In the genomic region with DNA sequence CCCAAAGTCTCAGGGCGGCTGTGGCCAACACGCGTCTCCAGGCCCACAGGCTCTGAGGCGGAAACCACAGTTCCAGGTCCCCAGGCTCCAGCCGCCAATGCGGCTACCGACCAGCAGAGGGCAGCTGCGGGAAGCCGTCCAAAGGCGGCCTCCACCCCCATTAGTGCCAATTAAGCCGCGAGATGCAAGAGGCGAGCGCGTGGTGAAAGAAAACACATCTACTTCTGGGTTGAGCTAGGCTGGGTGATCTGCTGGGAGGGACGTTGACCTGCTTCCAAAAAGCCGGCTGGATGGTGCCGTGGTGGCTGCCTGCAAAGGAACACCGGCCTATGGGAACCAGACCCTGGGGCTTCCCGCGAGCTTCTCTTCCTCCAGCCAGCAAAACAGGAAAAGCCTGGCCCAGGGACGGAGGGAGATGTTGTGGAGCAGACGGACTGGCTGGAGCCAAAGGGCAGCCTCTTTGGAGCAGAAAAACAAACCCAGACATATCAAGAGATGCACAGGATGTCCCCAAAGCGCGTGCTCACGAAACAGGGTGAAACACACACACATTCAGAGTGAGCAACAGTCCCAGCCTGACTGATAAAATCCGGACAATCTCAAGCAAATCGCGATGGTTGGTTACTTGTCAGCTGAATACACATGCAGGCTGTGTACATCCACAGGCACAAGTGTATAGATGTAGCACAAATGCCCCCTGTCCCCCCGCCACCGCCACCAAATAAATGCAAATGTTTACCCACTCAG, we compare ENCODE assay signal across 1 cellular context.
TF ChIP-seq lines count a peak whose summit lies in the region.

No MANE protein-coding gene starts in this region.

TF ChIP-seq in K562, 482 proteins besides CTCF, POLR2A, EP300 and RAD21 (continued from another document):
- TF ChIP-seq, protein P1, sequence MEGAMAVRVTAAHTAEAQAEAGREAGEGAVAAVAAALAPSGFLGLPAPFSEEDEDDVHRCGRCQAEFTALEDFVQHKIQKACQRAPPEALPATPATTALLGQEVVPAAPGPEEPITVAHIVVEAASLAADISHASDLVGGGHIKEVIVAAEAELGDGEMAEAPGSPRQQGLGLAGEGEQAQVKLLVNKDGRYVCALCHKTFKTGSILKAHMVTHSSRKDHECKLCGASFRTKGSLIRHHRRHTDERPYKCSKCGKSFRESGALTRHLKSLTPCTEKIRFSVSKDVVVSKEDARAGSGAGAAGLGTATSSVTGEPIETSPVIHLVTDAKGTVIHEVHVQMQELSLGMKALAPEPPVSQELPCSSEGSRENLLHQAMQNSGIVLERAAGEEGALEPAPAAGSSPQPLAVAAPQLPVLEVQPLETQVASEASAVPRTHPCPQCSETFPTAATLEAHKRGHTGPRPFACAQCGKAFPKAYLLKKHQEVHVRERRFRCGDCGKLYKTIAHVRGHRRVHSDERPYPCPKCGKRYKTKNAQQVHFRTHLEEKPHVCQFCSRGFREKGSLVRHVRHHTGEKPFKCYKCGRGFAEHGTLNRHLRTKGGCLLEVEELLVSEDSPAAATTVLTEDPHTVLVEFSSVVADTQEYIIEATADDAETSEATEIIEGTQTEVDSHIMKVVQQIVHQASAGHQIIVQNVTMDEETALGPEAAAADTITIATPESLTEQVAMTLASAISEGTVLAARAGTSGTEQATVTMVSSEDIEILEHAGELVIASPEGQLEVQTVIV (CRISPR knock-in tag; IDR thresholded peaks at IDR 0.05; ENCODE audit: borderline replicate concordance), result no peak
TF ChIP-seq in K562: peak in this region for 1.
